ENCODE assay signal across 21 cellular contexts in the genomic region with DNA sequence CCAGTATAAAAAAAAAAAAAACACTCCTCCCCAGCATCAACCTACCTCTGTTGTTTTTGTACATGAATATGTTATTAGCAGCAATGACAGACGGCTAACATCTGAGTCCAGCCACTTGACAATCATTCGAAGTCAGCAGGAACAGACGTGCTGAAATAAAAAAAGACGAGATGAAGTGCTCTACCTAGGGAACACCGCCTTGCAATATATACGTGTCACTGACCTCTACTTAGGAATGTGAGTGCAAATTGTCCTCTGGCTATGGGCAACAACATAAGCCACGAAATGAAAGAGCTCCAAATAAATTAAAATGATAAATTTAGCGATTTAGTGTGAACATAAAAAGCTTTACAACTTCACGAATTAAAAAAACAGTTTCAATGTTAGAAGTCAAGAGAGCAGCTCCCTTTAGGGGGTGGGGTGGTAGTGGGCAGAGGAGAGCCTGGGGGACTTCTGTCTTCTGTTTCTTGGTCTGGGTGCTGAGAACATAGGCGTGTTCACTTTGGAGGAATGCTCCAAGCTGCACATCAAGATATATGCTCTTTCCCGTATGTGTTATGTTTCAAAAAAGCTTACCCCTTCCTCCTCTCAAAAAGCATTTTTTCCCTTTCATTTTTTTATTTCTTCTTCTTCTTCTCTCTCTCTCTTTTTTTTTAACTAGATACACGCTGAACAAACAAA. TPM values are rescaled to one million over a fixed set of nuclear protein-coding genes. Genes with fewer than 3 reads are reported as not detected.
DNase-seq lines count a peak whose midpoint lies in the region; ATAC-seq, FAIRE-seq and TF ChIP-seq lines count a peak whose summit lies in the region.
"Had no signal": no experiment of that assay in that cellular context is flagged by ENCODE, and none has a peak within 500 bp of the region (broad histone marks: within the 10 kb centered on the region; RNA-seq: fewer than 3 reads in every experiment).

No MANE protein-coding gene starts in this region.

- TF ChIP-seq POLR2A in suprapubic skin (IDR thresholded peaks at IDR 0.05) (no peak), GM12892 (IDR thresholded peaks at IDR 0.05; ENCODE audit: low read depth, low read length) (no peak)

- H3K36me3 Mint-ChIP-seq in endodermal cell (ENCODE audit: low read depth) = no peaks in the 10 kb centered on the region

- peaks cover 14% of the 10 kb centered on the region for H3K4me1 ChIP-seq in suprapubic skin
- no peaks in the 10 kb centered on the region for H3K4me1 ChIP-seq in endodermal cell (ENCODE audit: control insufficient read depth, insufficient read depth, low read length)
- H3K4me1 ChIP-seq: heart right ventricle had no signal

- H3K27me3 Mint-ChIP-seq in endodermal cell (ENCODE audit: insufficient read depth) = peaks cover 7% of the 10 kb centered on the region

- H3K4me3 Mint-ChIP-seq in endodermal cell = no peak overlapping the region
- H3K4me3 Mint-ChIP-seq: activated CD4-positive, alpha-beta memory T cell treated with anti-CD3 and anti-CD28 coated beads for 36 hours; activated naive CD8-positive, alpha-beta T cell treated with anti-CD3 and anti-CD28 coated beads, Interleukin-2, amount 50 U/mL, for 24 hours; CD4-positive, alpha-beta T cell; natural killer cell treated with Interleukin-12 subunit alpha and Interleukin-12 subunit beta and Interleukin-15 and Interleukin-18, amount 100 ng/mL, for 72 hours had no signal

- no peaks in the 10 kb centered on the region for H3K4me1 Mint-ChIP-seq in endodermal cell
- H3K4me1 Mint-ChIP-seq: activated naive CD8-positive, alpha-beta T cell treated with anti-CD3 and anti-CD28 coated beads, Interleukin-2, amount 50 U/mL, for 24 hours had no signal

- ATAC-seq in SK-N-SH treated with all-trans-retinoic acid at 6 μM for 48 hours = peak; percentile 19; the same call in 2 of the 3 replicates
- ATAC-seq: activated naive CD8-positive, alpha-beta T cell treated with anti-CD3 and anti-CD28 coated beads, Interleukin-2, amount 50 U/mL, for 24 hours; heart right ventricle; natural killer cell treated with Interleukin-12 subunit alpha and Interleukin-12 subunit beta and Interleukin-15 and Interleukin-18, amount 100 ng/mL, for 72 hours had no signal

- H3K27ac ChIP-seq in suprapubic skin (peak overlapping the region; percentile 11), endodermal cell (ENCODE audit: low read depth, low read length) (no peak overlapping the region)
- H3K27ac ChIP-seq: heart right ventricle had no signal

- H3K9me3 ChIP-seq in suprapubic skin (no peaks in the 10 kb centered on the region), endodermal cell (ENCODE audit: control insufficient read depth, low read length) (peaks cover 19% of the 10 kb centered on the region)

- peaks cover 7% of the 10 kb centered on the region for H3K9me3 Mint-ChIP-seq in endodermal cell
- H3K9me3 Mint-ChIP-seq: CD4-positive, alpha-beta T cell had no signal

- H3K4me3 ChIP-seq in suprapubic skin = peak overlapping the region; percentile 6
- no peak overlapping the region for H3K4me3 ChIP-seq in endodermal cell (ENCODE audit: low read length)
- H3K4me3 ChIP-seq: heart right ventricle had no signal

- TF ChIP-seq EP300 in suprapubic skin (IDR thresholded peaks at IDR 0.05) = no peak

- no peak for FAIRE-seq in GM12892 (lab: Jason Lieb, UNC)
- FAIRE-seq in urothelium cell line (lab: Jason Lieb, UNC) = no peak
- FAIRE-seq: endometrium, G401.6, GM18507 had no signal

- no peak overlapping the region for H3K9ac ChIP-seq in endodermal cell (ENCODE audit: extremely low read depth, low read length, poor library complexity, severe bottlenecking)

- TF ChIP-seq CTCF in suprapubic skin (IDR thresholded peaks at IDR 0.05) (no peak), endodermal cell (conservative IDR thresholded peaks at IDR 0.05) (no peak)

- no peak overlapping the region for H3K27ac Mint-ChIP-seq in endodermal cell
- H3K27ac Mint-ChIP-seq: activated CD4-positive, alpha-beta memory T cell treated with anti-CD3 and anti-CD28 coated beads for 36 hours; activated naive CD8-positive, alpha-beta T cell treated with anti-CD3 and anti-CD28 coated beads, Interleukin-2, amount 50 U/mL, for 24 hours; CD4-positive, alpha-beta T cell; natural killer cell treated with Interleukin-12 subunit alpha and Interleukin-12 subunit beta and Interleukin-15 and Interleukin-18, amount 100 ng/mL, for 72 hours had no signal

- 32% methylated on average over 12 of the region's 12 CpGs for WGBS in suprapubic skin
- 92 to 97% methylated on average over 10 to 12 of the region's 12 CpGs for WGBS in endodermal cell (ENCODE audit: insufficient coverage in 1 of 2, insufficient read length in 1 of 2), 2 experiments

- DNase-seq in HT-29 (ENCODE audit: low spot score) (peak; percentile 64), kidney tubule cell (ENCODE audit: low spot score) (peak; percentile 43), suprapubic skin (ENCODE audit: low spot score in 2 of 2) (no peak), endodermal cell (no peak), GM12892 (ENCODE audit: insufficient read length) (no peak), NCI-H1694 (lab: John Stamatoyannopoulos, UW) (no peak), urothelium cell line (ENCODE audit: low spot score) (no peak)
- DNase-seq: activated CD4-positive, alpha-beta memory T cell treated with anti-CD3 and anti-CD28 coated beads for 36 hours; activated CD4-positive, CD25-positive, alpha-beta regulatory T cell; activated effector memory CD4-positive, alpha-beta T cell treated with Interleukin-2 at 50 U/mL for 16 hours; activated naive CD8-positive, alpha-beta T cell treated with anti-CD3 and anti-CD28 coated beads, Interleukin-2, amount 50 U/mL, for 24 hours; CD4-positive, alpha-beta T cell; heart right ventricle; NCI-H1105 treated with DMSO at 0.1 percent for 48 hours; NCI-H510A treated with DMSO at 0.1 percent for 48 hours; substantia nigra had no signal

- H3K27me3 ChIP-seq in suprapubic skin (no peaks in the 10 kb centered on the region), endodermal cell (ENCODE audit: control insufficient read depth, insufficient read depth, low read length, poor library complexity, severe bottlenecking) (no peaks in the 10 kb centered on the region)

- H3K36me3 ChIP-seq in suprapubic skin (no peaks in the 10 kb centered on the region), endodermal cell (ENCODE audit: control insufficient read depth, insufficient read depth, low read length) (no peaks in the 10 kb centered on the region)
- H3K36me3 ChIP-seq: heart right ventricle had no signal

TF ChIP-seq in SK-N-SH treated with all-trans-retinoic acid at 6 μM for 48 hours, 23 proteins besides CTCF, POLR2A, EP300 and RAD21:
- no peak for TF ChIP-seq ISL1 (CRISPR knock-in tag; IDR thresholded peaks at IDR 0.05)

RNA-seq across cellular contexts. Expression of a gene that starts 23.3 kb away (rescaled TPM):
- 37.0 and 43.2 TPM in 2 replicates for total RNA-seq in HT-29 (2014; rRNA removed; shearing (Covaris generic))
- 10 to 100 TPM; 18.7 to 23.3 (median 20.7) TPM for total RNA-seq in suprapubic skin
- under 1 TPM; 0.27 to 0.46 TPM for total RNA-seq in endodermal cell
- 3.5 TPM for polyA plus RNA-seq in endodermal cell (2013, experiment 1 of 2)
- 4.5 TPM for polyA plus RNA-seq in endodermal cell (2013, experiment 2 of 2)
- 6.2 TPM for polyA plus RNA-seq in GM12892 (2012; ENCODE audit: missing spikeins)
- total RNA-seq: activated CD4-positive, alpha-beta memory T cell treated with anti-CD3 and anti-CD28 coated beads for 36 hours had no signal

Comparison
In these comparisons a context has a peak if more than half of its experiments do, and no peak if none do; other contexts are left out.
1. DNase-seq: peak in HT-29 (single experiment) and kidney tubule cell (single experiment); none in suprapubic skin (0 of 2), endodermal cell (single experiment), GM12892 (single experiment), NCI-H1694 (single experiment) and urothelium cell line (single experiment).
2. RNA of a gene that starts 23.3 kb away (total RNA-seq): 37.0 to 43.2 TPM in HT-29 and 18.7 to 23.3 TPM in suprapubic skin; 0.27 to 0.46 TPM in endodermal cell; every median in the first group is over 10 times any median in the second.